ENCODE assay signal across 24 cellular contexts in genomic region chr6:126388235-126388634, GRCh38. TPM values are rescaled to one million over a fixed set of nuclear protein-coding genes. Genes with fewer than 3 reads are reported as not detected.
DNase-seq lines count a peak whose midpoint lies in the region; ATAC-seq, FAIRE-seq and TF ChIP-seq lines count a peak whose summit lies in the region.
"Had no signal": no experiment of that assay in that cellular context is flagged by ENCODE, and none has a peak within 500 bp of the region (broad histone marks: within the 10 kb centered on the region; RNA-seq: fewer than 3 reads in every experiment).

No MANE protein-coding gene starts in this region.

- H3K4me1 Mint-ChIP-seq in stimulated activated memory B cell treated with anti-CD40 and anti-IgM and Interleukin-4, amounts not matched to agents 10 μg/mL and 1 μg/mL and 100 μg/mL, for 72 hours: no peaks in the 10 kb centered on the region
- H3K4me1 Mint-ChIP-seq: B cell, GM23338 had no signal

- H3K36me3 Mint-ChIP-seq in stimulated activated memory B cell treated with anti-CD40 and anti-IgM and Interleukin-4, amounts not matched to agents 10 μg/mL and 1 μg/mL and 100 μg/mL, for 72 hours: no peaks in the 10 kb centered on the region

- H3K27me3 Mint-ChIP-seq in stimulated activated memory B cell treated with anti-CD40 and anti-IgM and Interleukin-4, amounts not matched to agents 10 μg/mL and 1 μg/mL and 100 μg/mL, for 72 hours: no peaks in the 10 kb centered on the region
- H3K27me3 Mint-ChIP-seq: B cell had no signal

- H3K27ac Mint-ChIP-seq in stimulated activated memory B cell treated with anti-CD40 and anti-IgM and Interleukin-4, amounts not matched to agents 10 μg/mL and 1 μg/mL and 100 μg/mL, for 72 hours: no peak overlapping the region
- H3K27ac Mint-ChIP-seq: B cell, GM23338 had no signal

- ATAC-seq in stimulated activated memory B cell treated with anti-CD40 and anti-IgM and Interleukin-4, amounts not matched to agents 10 μg/mL and 1 μg/mL and 100 μg/mL, for 72 hours: peak; percentile 36
- ATAC-seq: A549, GM23338 had no signal

- H3K4me3 Mint-ChIP-seq in stimulated activated memory B cell treated with anti-CD40 and anti-IgM and Interleukin-4, amounts not matched to agents 10 μg/mL and 1 μg/mL and 100 μg/mL, for 72 hours: no peak overlapping the region
- H3K4me3 Mint-ChIP-seq: B cell, GM23338 had no signal

- FAIRE-seq in endometrium (lab: Jason Lieb, UNC): peak; percentile 89
- FAIRE-seq: A549, D721Med had no signal

- peaks cover 16% of the 10 kb centered on the region for H3K9me3 Mint-ChIP-seq in stimulated activated memory B cell treated with anti-CD40 and anti-IgM and Interleukin-4, amounts not matched to agents 10 μg/mL and 1 μg/mL and 100 μg/mL, for 72 hours

- H3K4me3 ChIP-seq in foreskin fibroblast (ENCODE audit: low read depth in 1 of 2, low read length in 2 of 2): no peak overlapping the region
- H3K4me3 ChIP-seq: A549, GM23338, HAP-1 had no signal

- DNase-seq in RPMI7951 (ENCODE audit: low read depth) (peak; percentile 48), foreskin fibroblast (peak; percentile 9 to 45), SIG-M5 (lab: John Stamatoyannopoulos, UW) (no peak), DMS79 (lab: John Stamatoyannopoulos, UW) (no peak)
- no peak for DNase-seq in stimulated activated CD4-positive, alpha-beta T cell treated with anti-CD3 and anti-CD28 coated beads, Interleukin-4, amount 100 ng/mL, for 24 hours
- DNase-seq: DMS53, EL, GF-D8, KBM-7, NCI-H1105, NCI-H146, NCI-H2081, NCI-H2171, NCI-H345, NCI-H524, RPMI8226, SHP77 had no signal

- TF ChIP-seq CTCF in foreskin fibroblast (IDR thresholded peaks at IDR 0.05; ENCODE audit: low read depth, low read length): no peak

RNA-seq across cellular contexts. Expression of gene CENPW, which starts 48.3 kb away (rescaled TPM):
- total RNA-seq in RPMI7951 (2014; rRNA removed; shearing (Covaris generic)): 60.1 and 66.8 TPM in 2 replicates

Comparison
In these comparisons a context has a peak if more than half of its experiments do, and no peak if none do; other contexts are left out.
1. DNase-seq: peak in RPMI7951 (single experiment) and foreskin fibroblast (2 of 2); none in SIG-M5 (single experiment), stimulated activated CD4-positive, alpha-beta T cell treated with anti-CD3 and anti-CD28 coated beads, Interleukin-4, amount 100 ng/mL, for 24 hours (single experiment) and DMS79 (single experiment).